Comparison of ENCODE assay signal across 8 cellular contexts in genomic region chr5:14204785-14205321, GRCh38.
A peak's percentile ranks its signal among the peaks of the same experiment; 100 is the strongest.
DNase-seq lines count a peak whose midpoint lies in the region; ATAC-seq lines count a peak whose summit lies in the region.

No MANE protein-coding gene starts in this region.

- no peaks in the 10 kb centered on the region for H3K9me3 Mint-ChIP-seq in effector memory CD8-positive, alpha-beta T cell

- H3K36me3 Mint-ChIP-seq in effector memory CD8-positive, alpha-beta T cell (ENCODE audit: insufficient read depth): peaks cover 3% of the 10 kb centered on the region

- peaks cover 11 to 13% of the 10 kb centered on the region in 2 donors for H3K27me3 Mint-ChIP-seq in effector memory CD8-positive, alpha-beta T cell

- no peak for ATAC-seq in effector memory CD8-positive, alpha-beta T cell (replicated peaks)

- peaks cover 0 to 10% of the 10 kb centered on the region in 2 donors for H3K4me1 Mint-ChIP-seq in effector memory CD8-positive, alpha-beta T cell (ENCODE audit: low read depth in 2 of 2)

- in situ Hi-C loops in G401 (cut with HindIII; ENCODE audit: low sequenced_read_pairs): no loop called here

- DNase-seq in ELR (ENCODE audit: low read depth) (peak; percentile 87), NCI-H2196 (lab: John Stamatoyannopoulos, UW; ENCODE audit: unreplicated experiment) (peak; percentile 64), dedifferentiated amniotic fluid mesenchymal stem cell (ENCODE audit: extremely low spot score) (peak; percentile 55), mucosa of gallbladder (ENCODE audit: low spot score) (peak; percentile 61), iPS-NIHi11 (ENCODE audit: low spot score) (no peak), G401 (ENCODE audit: low spot score) (no peak)
- no peak for DNase-seq in effector memory CD8-positive, alpha-beta T cell
- no peak for DNase-seq in central memory CD4-positive, alpha-beta T cell

- peak overlapping the region in 1 of 2 donors; percentile 78 for H3K27ac Mint-ChIP-seq in effector memory CD8-positive, alpha-beta T cell

- H3K4me3 Mint-ChIP-seq in effector memory CD8-positive, alpha-beta T cell: peak overlapping the region in 1 of 2 donors; percentile 35

Comparison
In these comparisons a context has a peak if more than half of its experiments do, and no peak if none do; other contexts are left out.
1. DNase-seq: peak in ELR (single experiment), NCI-H2196 (single experiment), dedifferentiated amniotic fluid mesenchymal stem cell (single experiment) and mucosa of gallbladder (single experiment); none in iPS-NIHi11 (single experiment), G401 (single experiment), effector memory CD8-positive, alpha-beta T cell (0 of 3) and central memory CD4-positive, alpha-beta T cell (single experiment).